25 cellular contexts compared by ENCODE assay signal in the genomic region with DNA sequence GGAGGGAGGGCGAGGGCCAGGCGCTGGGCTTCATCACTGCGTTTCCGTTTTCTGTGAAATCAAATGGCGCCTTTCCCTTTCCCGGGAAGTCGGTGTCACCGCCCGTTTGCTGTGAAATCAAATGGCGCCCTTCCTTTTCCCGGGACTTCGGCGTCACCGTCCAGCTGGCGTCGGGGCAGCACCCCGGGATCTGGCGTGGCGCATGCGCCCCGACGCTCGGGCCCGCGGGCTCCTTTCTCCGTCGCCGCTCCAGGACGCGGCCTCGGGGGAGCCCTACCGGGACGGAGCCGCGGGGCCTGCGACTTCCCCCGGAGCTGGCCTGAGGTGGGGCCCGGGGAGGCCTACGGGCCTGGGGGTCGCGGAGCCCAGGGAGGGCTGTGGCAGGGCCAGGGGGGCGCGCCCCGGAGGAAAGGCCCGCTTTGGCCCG. TPM values are rescaled to one million over a fixed set of nuclear protein-coding genes. Genes with fewer than 3 reads are reported as not detected.
DNase-seq lines count a peak whose midpoint lies in the region; ATAC-seq and TF ChIP-seq lines count a peak whose summit lies in the region.
"Had no signal": no experiment of that assay in that cellular context is flagged by ENCODE, and none has a peak within 500 bp of the region (broad histone marks: within the 10 kb centered on the region; RNA-seq: fewer than 3 reads in every experiment).

Gene FAM228A, plus strand, starts transcription at position 203 of the 427 bp plus-strand sequence. CDS start 428 bp downstream, outside the sequence.

- H3K14ac ChIP-seq in IMR-90 (replicated peaks; ENCODE audit: low read depth, low read length) (no peak within 1 kb of the TSS), mesenchymal stem cell (ENCODE audit: low read length in 2 of 2) (no peak within 1 kb of the TSS)

- H3K79me1 ChIP-seq in IMR-90 (ENCODE audit: low read depth in 1 of 2, low read length in 2 of 2) (no peaks in the 10 kb centered on the region), mesenchymal stem cell (replicated peaks; ENCODE audit: low read length, poor library complexity, severe bottlenecking) (no peaks in the 10 kb centered on the region)

- no peaks in the 10 kb centered on the region for H4K20me1 ChIP-seq in IMR-90 (ENCODE audit: insufficient read depth, low read length)

- no peak for TF ChIP-seq POLR2A in IMR-90 (IDR thresholded peaks at IDR 0.05; ENCODE audit: low read depth, low read length)

- no peak within 1 kb of the TSS for H4K5ac ChIP-seq in IMR-90 (ENCODE audit: low read depth, low read length)

- no peak within 1 kb of the TSS for H2BK120ac ChIP-seq in IMR-90 (ENCODE audit: low read depth, low read length)
- no peak within 1 kb of the TSS for H2BK120ac ChIP-seq in mesenchymal stem cell (ENCODE audit: low read depth, low read length)

- H3K4me1 ChIP-seq in IMR-90 (ENCODE audit: control insufficient read depth, insufficient read depth, low read length) (peaks cover 3% of the 10 kb centered on the region; the same call in 1 of the 2 replicates), mesenchymal stem cell (ENCODE audit: control insufficient read depth, insufficient read depth, low read depth, low read length) (no peaks in the 10 kb centered on the region)
- H3K4me1 ChIP-seq: uterus had no signal

- no TSS peak for BruUV-seq in IMR-90 (replicated peaks; lab: Mats Ljungman, UMichigan)

- no peak for TF ChIP-seq RAD21 in IMR-90 (IDR thresholded peaks at IDR 0.05; ENCODE audit: low read length)

- H3K27ac ChIP-seq in IMR-90 (ENCODE audit: insufficient read depth, low read length) (no peak within 1 kb of the TSS), mesenchymal stem cell (ENCODE audit: low read length, poor library complexity, severe bottlenecking) (no peak within 1 kb of the TSS)
- H3K27ac ChIP-seq: brain microvascular endothelial cell, HL-60, neutrophil, uterus had no signal

- H3K9me3 ChIP-seq in IMR-90 (ENCODE audit: control insufficient read depth, insufficient read depth, low read length) (no peaks in the 10 kb centered on the region), mesenchymal stem cell (ENCODE audit: control insufficient read depth, low read length) (no peaks in the 10 kb centered on the region)
- H3K9me3 ChIP-seq: neutrophil, uterus had no signal

- no peak within 1 kb of the TSS for H2AK9ac ChIP-seq in IMR-90 (replicated peaks; ENCODE audit: low read depth, low read length, poor library complexity)

- TF ChIP-seq CTCF in AG09309 (IDR thresholded peaks at IDR 0.05; ENCODE audit: control insufficient read depth, insufficient read depth, low read depth, low read length, missing control alignments) (no peak), IMR-90 (conservative IDR thresholded peaks at IDR 0.05; ENCODE audit: low read depth, low read length) (no peak)

- H3K36me3 ChIP-seq in IMR-90 (ENCODE audit: control insufficient read depth, insufficient read depth, low read length) (no peaks in the 10 kb centered on the region), mesenchymal stem cell (ENCODE audit: control insufficient read depth in 1 of 2, insufficient read depth in 2 of 2, low read depth in 1 of 2, low read length in 2 of 2) (peaks cover 0 to 3% of the 10 kb centered on the region in 2 experiments)
- H3K36me3 ChIP-seq: brain microvascular endothelial cell, neutrophil, uterus had no signal

- CTCF ChIA-PET in IMR-90 (lab: Yijun Ruan, JAX) = no interaction called here

- 60% methylated on average over 7 of the region's 46 CpGs; no CpG with 5 or more reads in 1 of the 2 experiments for WGBS in IMR-90 (ENCODE audit: extremely low coverage in 2 of 2, insufficient read length in 1 of 2), 2 experiments
- 87% methylated on average over 46 of the region's 46 CpGs for WGBS in mesenchymal stem cell

- H2BK15ac ChIP-seq in IMR-90 (ENCODE audit: low read depth, low read length) (no peak within 1 kb of the TSS), mesenchymal stem cell (ENCODE audit: low read depth, poor library complexity, severe bottlenecking) (peak within 1 kb of the TSS; percentile 46)

- H3K4me2 ChIP-seq in IMR-90 (ENCODE audit: low read depth, low read length) (peak within 1 kb of the TSS; percentile 27; the same call in 1 of the 2 replicates), mesenchymal stem cell (ENCODE audit: low read length, poor library complexity, severe bottlenecking) (no peak within 1 kb of the TSS)

- intact Hi-C loops in IMR-90 (cut with micrococcal nuclease) = no loop called here

- peak within 1 kb of the TSS; percentile 40 for H3K4me3 ChIP-seq in AG09309 (ENCODE audit: control insufficient read depth, low read depth, low read length)
- no peak within 1 kb of the TSS; the same call in 1 of the 2 replicates for H3K4me3 ChIP-seq in IMR-90 (ENCODE audit: insufficient read depth, low read depth, low read length)
- H3K4me3 ChIP-seq in mesenchymal stem cell (ENCODE audit: insufficient read depth in 1 of 2, low read depth in 1 of 2, low read length in 2 of 2) = peak within 1 kb of the TSS in 1 of 2 experiments; percentile 56
- H3K4me3 ChIP-seq: uterus had no signal

- ATAC-seq in IMR-90 (ENCODE audit: low read depth) (no peak), esophagus mucosa (peak; percentile 30)
- ATAC-seq: activated CD8-positive, alpha-beta T cell treated with anti-CD3 and anti-CD28 coated beads for 36 hours; activated naive CD4-positive, alpha-beta T cell treated with anti-CD3 and anti-CD28 coated beads, Interleukin-2, amount 50 U/mL, for 72 hours had no signal

- DNase-seq in AG09309 (ENCODE audit: low read depth) = no peak
- no peak for DNase-seq in IMR-90
- DNase-seq in mesenchymal stem cell = no peak
- DNase-seq in NCI-H2029 (lab: John Stamatoyannopoulos, UW) = no peak
- no peak for DNase-seq in H4 (ENCODE audit: low spot score)
- DNase-seq in stimulated activated CD4-positive, alpha-beta T cell treated with anti-CD3 and anti-CD28 coated beads, Interleukin-4, amount 100 ng/mL, for 4 hours = no peak
- DNase-seq in SIG-M5 treated with dmso at 0.1 percent for 504 hours (lab: John Stamatoyannopoulos, UW; ENCODE audit: unreplicated experiment) = no peak
- DNase-seq: activated CD8-positive, alpha-beta T cell treated with anti-CD3 and anti-CD28 coated beads for 36 hours; activated T-cell treated with anti-CD3 and anti-CD28 coated beads, Interleukin-2, amount 50 U/mL, for 48 hours; brain microvascular endothelial cell; DND-41; GOT3; hippocampal formation; kidney; NCI-H1048; NCI-H2081; NCI-H446 treated with DMSO at 0.1 percent for 48 hours; retina; stimulated activated CD4-positive, alpha-beta T cell treated with anti-CD3 and anti-CD28 coated beads, Interleukin-15, amount 100 ng/mL, for 24 hours; stimulated activated naive CD4-positive, alpha-beta T cell; uterus had no signal

- H3K27me3 ChIP-seq in IMR-90 (ENCODE audit: control insufficient read depth, insufficient read depth, low read length) = peaks cover 7% of the 10 kb centered on the region; the same call in 1 of the 2 replicates
- no peaks in the 10 kb centered on the region for H3K27me3 ChIP-seq in mesenchymal stem cell (ENCODE audit: control insufficient read depth in 1 of 2, insufficient read depth in 1 of 2, low read length in 2 of 2)
- H3K27me3 ChIP-seq: brain microvascular endothelial cell, uterus had no signal

- H3K4ac ChIP-seq in IMR-90 (ENCODE audit: low read depth, low read length) = no peak within 1 kb of the TSS
- H3K4ac ChIP-seq in mesenchymal stem cell (ENCODE audit: low read depth in 1 of 2, low read length in 2 of 2) = no peak within 1 kb of the TSS

- H2BK5ac ChIP-seq in IMR-90 (ENCODE audit: low read depth, low read length, poor library complexity, severe bottlenecking) (no peak within 1 kb of the TSS), mesenchymal stem cell (ENCODE audit: low read depth, low read length, poor library complexity, severe bottlenecking) (no peak within 1 kb of the TSS)

- H3K23ac ChIP-seq in IMR-90 (ENCODE audit: low read depth, low read length) (no peak within 1 kb of the TSS), mesenchymal stem cell (ENCODE audit: low read length in 2 of 2) (no peak within 1 kb of the TSS)

- H3K18ac ChIP-seq in IMR-90 (ENCODE audit: low read depth, low read length) = no peak within 1 kb of the TSS
- H3K18ac ChIP-seq in mesenchymal stem cell (ENCODE audit: low read depth in 1 of 2, low read length in 2 of 2) = no peak within 1 kb of the TSS

- H2BK20ac ChIP-seq in IMR-90 (ENCODE audit: low read depth, low read length) = no peak within 1 kb of the TSS

- dilution Hi-C loops in IMR-90 (cut with HindIII; ENCODE audit: low sequenced_read_pairs, unreplicated experiment) = no loop called here

- H2AFZ ChIP-seq in IMR-90 (replicated peaks; ENCODE audit: low read length, poor library complexity) = peak within 1 kb of the TSS; percentile 66
- no peak within 1 kb of the TSS for H2AFZ ChIP-seq in mesenchymal stem cell (ENCODE audit: low read depth, low read length)

- H2AK5ac ChIP-seq in IMR-90 (ENCODE audit: low read depth, low read length) (no peak within 1 kb of the TSS), mesenchymal stem cell (ENCODE audit: low read length, severe bottlenecking) (no peak within 1 kb of the TSS)

- in situ Hi-C loops in IMR-90 (cut with MboI; ENCODE audit: low sequenced_read_pairs) = no loop called here

- H4K8ac ChIP-seq in IMR-90 (ENCODE audit: low read depth in 2 of 2, low read length in 2 of 2) = no peak within 1 kb of the TSS
- H4K8ac ChIP-seq in mesenchymal stem cell (ENCODE audit: low read length) = no peak within 1 kb of the TSS

- no peak within 1 kb of the TSS for H2BK12ac ChIP-seq in mesenchymal stem cell (ENCODE audit: low read length in 2 of 2)

- H3K9ac ChIP-seq in IMR-90 (ENCODE audit: low read depth, low read length) (no peak within 1 kb of the TSS), mesenchymal stem cell (ENCODE audit: low read length) (peak within 1 kb of the TSS; percentile 44)

- H3K56ac ChIP-seq in IMR-90 (ENCODE audit: extremely low read depth, insufficient read depth, low read length) = no peak within 1 kb of the TSS

- H4K91ac ChIP-seq in IMR-90 (ENCODE audit: insufficient read depth, low read depth, low read length) (no peak within 1 kb of the TSS), mesenchymal stem cell (ENCODE audit: low read length) (no peak within 1 kb of the TSS)

- H3K9me1 ChIP-seq in IMR-90 (ENCODE audit: insufficient read depth, low read length) = no peaks in the 10 kb centered on the region

- POLR2A ChIA-PET in IMR-90 (lab: Charles Lee; ENCODE audit: unreplicated experiment) = no interaction called here

RNA-seq across cellular contexts. Expression of gene FAM228A, which starts in this region (rescaled TPM):
- total RNA-seq in IMR-90 (2012; rRNA removed) (not detected in 2 replicates), esophagus mucosa (not detected)
- polyA plus RNA-seq in IMR-90 (2012; rRNA removed) = 0.07 TPM in 1 of 2 replicates, not detected in the other
- 0.02 and 0.03 TPM in 2 replicates for polyA plus RNA-seq in IMR-90 (2012; cell fraction: cytosol; rRNA removed)
- 0.05 and 0.07 TPM in 2 replicates for polyA plus RNA-seq in IMR-90 (2012; cell fraction: nucleus; rRNA removed; ENCODE audit: low replicate concordance)
- 0.76 TPM for polyA plus RNA-seq in mesenchymal stem cell (2013, experiment 1 of 2)
- 0.52 TPM for polyA plus RNA-seq in mesenchymal stem cell (2013, experiment 2 of 2)
- not detected in 2 replicates for total RNA-seq in H4 (2014; rRNA removed; shearing (Covaris generic))
- total RNA-seq: activated CD8-positive, alpha-beta T cell treated with anti-CD3 and anti-CD28 coated beads for 36 hours had no signal

Comparison
In these comparisons a context has a peak if more than half of its experiments do, and no peak if none do; other contexts are left out.
1. Peak in ATAC-seq in esophagus mucosa; RNA of the gene not detected or under 1 TPM.